7 cellular contexts compared by ENCODE assay signal in genomic region chrX:78140206-78140605, GRCh38. TPM values are rescaled to one million over a fixed set of nuclear protein-coding genes. Genes with fewer than 3 reads are reported as not detected.
A peak's percentile ranks its signal among the peaks of the same experiment; 100 is the strongest.
DNase-seq lines count a peak whose midpoint lies in the region; ATAC-seq, FAIRE-seq and TF ChIP-seq lines count a peak whose summit lies in the region.

No MANE protein-coding gene starts in this region.

- H2AFZ ChIP-seq in Karpas-422 (ENCODE audit: low read length) = no peak overlapping the region
- no peak overlapping the region for H2AFZ ChIP-seq in astrocyte (ENCODE audit: low read depth, low read length)
- peak overlapping the region; percentile 51 for H2AFZ ChIP-seq in neuron (ENCODE audit: low read depth, low read length)

- WGBS in suprapubic skin = 85% methylated on average over 9 of the region's 9 CpGs

- intact Hi-C loops in Calu3 (cut with micrococcal nuclease; ENCODE audit: unreplicated experiment) = no loop called here

- H3K27me3 Mint-ChIP-seq in Calu3 (ENCODE audit: unreplicated experiment) = no peaks in the 10 kb centered on the region
- no peaks in the 10 kb centered on the region for H3K27me3 Mint-ChIP-seq in astrocyte (ENCODE audit: low read depth, unreplicated experiment)

- H3K4me1 ChIP-seq in Karpas-422 (ENCODE audit: low read length) (peaks cover 5% of the 10 kb centered on the region; the same call in 1 of the 2 replicates), astrocyte (ENCODE audit: insufficient read depth, low read length) (no peaks in the 10 kb centered on the region), neuron (ENCODE audit: insufficient read depth, low read length) (no peaks in the 10 kb centered on the region), suprapubic skin (no peaks in the 10 kb centered on the region)

- TF ChIP-seq CTCF in Calu3 (IDR thresholded peaks at IDR 0.05; ENCODE audit: unreplicated experiment) = no peak
- TF ChIP-seq CTCF in astrocyte (IDR thresholded peaks at IDR 0.05; ENCODE audit: insufficient read depth, low read depth, low read length) = no peak
- TF ChIP-seq CTCF in suprapubic skin (IDR thresholded peaks at IDR 0.05) = no peak

- H3K27me3 ChIP-seq in Karpas-422 (ENCODE audit: low read length) (no peaks in the 10 kb centered on the region), astrocyte (ENCODE audit: insufficient read depth, low read length) (no peaks in the 10 kb centered on the region), neuron (ENCODE audit: insufficient read depth, low read length) (no peaks in the 10 kb centered on the region), suprapubic skin (no peaks in the 10 kb centered on the region)

- H3K9me2 ChIP-seq in Karpas-422 (replicated peaks; ENCODE audit: insufficient read depth, low read length) = no peaks in the 10 kb centered on the region

- no peak for FAIRE-seq in astrocyte (lab: Jason Lieb, UNC)

- no peak for ATAC-seq in GM18907 (IDR thresholded peaks at IDR 0.05; ENCODE audit: unreplicated experiment)

- H3K4me3 Mint-ChIP-seq in Calu3 (ENCODE audit: low read depth, unreplicated experiment) = peak overlapping the region; percentile 82
- peak overlapping the region; percentile 55 for H3K4me3 Mint-ChIP-seq in astrocyte (ENCODE audit: unreplicated experiment)

- no peaks in the 10 kb centered on the region for H3K36me3 ChIP-seq in Karpas-422 (ENCODE audit: insufficient read depth, low read length)
- H3K36me3 ChIP-seq in astrocyte (ENCODE audit: insufficient read depth, low read length) = peaks cover 3% of the 10 kb centered on the region
- peaks cover 8% of the 10 kb centered on the region for H3K36me3 ChIP-seq in neuron (ENCODE audit: insufficient read depth, low read length)
- no peaks in the 10 kb centered on the region for H3K36me3 ChIP-seq in suprapubic skin

- H3K36me3 Mint-ChIP-seq in Calu3 (ENCODE audit: insufficient read depth, unreplicated experiment) (peaks cover 20% of the 10 kb centered on the region), astrocyte (ENCODE audit: low read depth, unreplicated experiment) (no peaks in the 10 kb centered on the region)

- H3K4me1 Mint-ChIP-seq in Calu3 (ENCODE audit: low read depth, unreplicated experiment) (no peaks in the 10 kb centered on the region), astrocyte (ENCODE audit: low read depth, unreplicated experiment) (no peaks in the 10 kb centered on the region)

- H3K9ac ChIP-seq in Karpas-422 (ENCODE audit: low read length) (no peak overlapping the region), astrocyte (ENCODE audit: low read length) (no peak overlapping the region)

- DNase-seq in Calu3 (no peak), Karpas-422 (no peak), astrocyte (ENCODE audit: low read depth) (no peak), suprapubic skin (ENCODE audit: low spot score in 2 of 2) (no peak), NCI-H1105 (lab: John Stamatoyannopoulos, UW) (no peak)

- H3K27ac Mint-ChIP-seq in Calu3 (ENCODE audit: unreplicated experiment) (peak overlapping the region; percentile 66), astrocyte (ENCODE audit: unreplicated experiment) (peak overlapping the region; percentile 1)

- H3K9me3 ChIP-seq in Karpas-422 (ENCODE audit: low read length) (no peaks in the 10 kb centered on the region; the same call in 1 of the 2 replicates), astrocyte (ENCODE audit: insufficient read depth, low read depth, low read length) (no peaks in the 10 kb centered on the region), neuron (ENCODE audit: low read length) (no peaks in the 10 kb centered on the region), suprapubic skin (no peaks in the 10 kb centered on the region)

- H4K20me1 ChIP-seq in Karpas-422 (ENCODE audit: insufficient read depth, low read depth, low read length) (no peaks in the 10 kb centered on the region), astrocyte (ENCODE audit: insufficient read depth, low read length) (no peaks in the 10 kb centered on the region)

- H3K9me3 Mint-ChIP-seq in Calu3 (ENCODE audit: low read depth, unreplicated experiment) (no peaks in the 10 kb centered on the region), astrocyte (ENCODE audit: unreplicated experiment) (no peaks in the 10 kb centered on the region)

- no peak overlapping the region for H3K27ac ChIP-seq in Karpas-422 (ENCODE audit: low read length)
- H3K27ac ChIP-seq in astrocyte (ENCODE audit: low read depth, low read length) = no peak overlapping the region
- no peak overlapping the region for H3K27ac ChIP-seq in suprapubic skin

- CTCF ChIA-PET in Calu3 (lab: Charles Lee) = no interaction called here

- no TSS peak for BruUV-seq in Calu3 (replicated peaks; lab: Mats Ljungman, UMichigan)

- no peak overlapping the region for H3K4me3 ChIP-seq in Karpas-422 (ENCODE audit: low read length)
- H3K4me3 ChIP-seq in astrocyte (ENCODE audit: insufficient read depth, low read depth, low read length) = no peak overlapping the region
- H3K4me3 ChIP-seq in neuron (ENCODE audit: low read length) = no peak overlapping the region
- no peak overlapping the region for H3K4me3 ChIP-seq in suprapubic skin

- H3K79me2 ChIP-seq in Karpas-422 (ENCODE audit: low read length) (no peaks in the 10 kb centered on the region), astrocyte (ENCODE audit: insufficient read depth, low read length) (peaks cover 2% of the 10 kb centered on the region)

- H3K4me2 ChIP-seq in Karpas-422 (ENCODE audit: low read depth, low read length, poor library complexity, severe bottlenecking) (peak overlapping the region; percentile 59), astrocyte (ENCODE audit: low read length) (peak overlapping the region; percentile 83)

- no peak for TF ChIP-seq EP300 in suprapubic skin (IDR thresholded peaks at IDR 0.05)

- no peak for TF ChIP-seq POLR2A in suprapubic skin (IDR thresholded peaks at IDR 0.05)

RNA-seq across cellular contexts. Expression of gene TAF9B, which starts 0.8 kb away (rescaled TPM):
- total RNA-seq in Calu3 (2022) = 11.5 and 18.4 TPM in 2 replicates
- total RNA-seq in Karpas-422 (2014; rRNA removed; shearing (Covaris generic); ENCODE audit: low replicate concordance) = 1.0 and 4.8 TPM in 2 replicates
- 7.3 and 9.3 TPM in 2 replicates for total RNA-seq in astrocyte
- total RNA-seq in suprapubic skin = 10 to 100 TPM in 2 of 4 donors, 1 to 10 TPM in 2; 8.9 to 14.2 (median 10.7) TPM

RNA-seq across cellular contexts. Expression of gene PGK1, which starts 36.2 kb away (rescaled TPM):
- total RNA-seq in Calu3 (2022) (613 and 623 TPM in 2 replicates), astrocyte (606 and 665 TPM in 2 replicates), suprapubic skin (100 to 1,000 TPM; 147 to 193 (median 170) TPM)
- 299 and 337 TPM in 2 replicates for total RNA-seq in Karpas-422 (2014; rRNA removed; shearing (Covaris generic); ENCODE audit: low replicate concordance)
